20 cellular contexts compared by ENCODE assay signal in the genomic region with DNA sequence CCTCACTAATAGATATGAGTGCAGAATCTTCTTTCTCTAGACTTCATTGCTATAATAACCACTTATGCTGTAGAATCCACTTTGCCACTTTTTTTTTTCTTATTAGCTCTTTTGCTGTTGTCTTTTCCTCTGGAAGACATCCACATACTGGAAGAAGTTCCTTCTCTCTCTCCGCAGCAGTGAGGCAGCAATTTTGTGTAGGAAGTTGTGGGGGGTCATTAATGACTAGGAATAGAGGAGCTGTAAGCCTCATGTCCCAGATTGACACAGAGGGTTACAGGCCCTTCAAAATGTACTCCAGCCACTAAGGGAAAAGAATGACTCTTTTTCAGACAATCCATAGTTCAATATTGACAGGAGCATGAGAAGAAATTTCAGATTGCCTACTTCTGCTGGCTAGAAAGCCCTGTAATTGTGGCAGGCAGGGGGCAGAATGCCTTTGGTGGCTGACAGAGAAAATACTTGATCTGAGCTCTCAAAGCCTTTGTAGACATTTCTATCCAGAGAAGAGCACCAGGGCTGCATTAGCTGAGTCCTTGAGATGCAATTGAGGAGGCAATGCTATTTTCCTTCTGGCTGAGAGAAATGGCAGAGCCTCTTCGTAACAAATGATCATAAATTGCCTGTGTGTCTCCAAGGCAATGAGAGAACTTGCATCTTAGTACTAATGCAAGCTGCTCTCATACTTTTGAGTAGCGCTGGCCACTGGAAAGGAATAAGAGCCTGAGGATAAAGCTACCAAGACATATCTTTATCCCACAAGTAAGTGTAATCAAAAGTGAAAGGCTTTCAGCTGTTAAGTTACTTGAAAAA.
DNase-seq lines count a peak whose midpoint lies in the region; ATAC-seq and TF ChIP-seq lines count a peak whose summit lies in the region.
"Had no signal": no experiment of that assay in that cellular context is flagged by ENCODE, and none has a peak within 500 bp of the region (broad histone marks: within the 10 kb centered on the region; RNA-seq: fewer than 3 reads in every experiment).

No MANE protein-coding gene starts in this region.

- 60% methylated on average over 3 of the region's 3 CpGs for WGBS in right lobe of liver (ENCODE audit: insufficient coverage, low coverage, low lambda C conversion rate, missing lambda C conversion rate)
- 80% methylated on average over 3 of the region's 3 CpGs for WGBS in suprapubic skin

- H3K36me3 Mint-ChIP-seq in Calu3 (ENCODE audit: insufficient read depth, unreplicated experiment) = no peaks in the 10 kb centered on the region
- H3K36me3 Mint-ChIP-seq: CD8-positive, alpha-beta T cell; IgD-negative memory B cell had no signal

- H3K9me3 Mint-ChIP-seq in Calu3 (ENCODE audit: low read depth, unreplicated experiment) = no peaks in the 10 kb centered on the region

- no peak for TF ChIP-seq EP300 in suprapubic skin (IDR thresholded peaks at IDR 0.05)

- intact Hi-C loops in left ventricle myocardium inferior (cut with micrococcal nuclease) (no loop called here), left ventricle myocardium superior (cut with micrococcal nuclease) (no loop called here), right lobe of liver (cut with DNase I) (no loop called here), Calu3 (cut with micrococcal nuclease; ENCODE audit: unreplicated experiment) (no loop called here)

- TF ChIP-seq CTCF in left ventricle myocardium inferior (IDR thresholded peaks at IDR 0.05; ENCODE audit: borderline replicate concordance) (no peak), right lobe of liver (IDR thresholded peaks at IDR 0.05) (peak in 2 of 4 donors; percentile 16 to 31), suprapubic skin (IDR thresholded peaks at IDR 0.05) (no peak), Calu3 (IDR thresholded peaks at IDR 0.05; ENCODE audit: unreplicated experiment) (no peak)

- H3K36me3 ChIP-seq in left ventricle myocardium inferior (no peaks in the 10 kb centered on the region), right lobe of liver (no peaks in the 10 kb centered on the region), suprapubic skin (no peaks in the 10 kb centered on the region)

- H3K4me1 ChIP-seq in left ventricle myocardium inferior = no peaks in the 10 kb centered on the region
- H3K4me1 ChIP-seq in right lobe of liver = peaks cover 0 to 4% (median 0%) of the 10 kb centered on the region in 4 donors
- no peaks in the 10 kb centered on the region for H3K4me1 ChIP-seq in suprapubic skin

- H3K4me3 Mint-ChIP-seq in Calu3 (ENCODE audit: low read depth, unreplicated experiment) = no peak overlapping the region
- H3K4me3 Mint-ChIP-seq: CD8-positive, alpha-beta T cell; IgD-negative memory B cell had no signal

- H3K27ac ChIP-seq in left ventricle myocardium inferior (replicated peaks) = peak overlapping the region; percentile 19
- peak overlapping the region; percentile 9 for H3K27ac ChIP-seq in caudate nucleus (ENCODE audit: low read depth, low read length)
- H3K27ac ChIP-seq in right lobe of liver = no peak overlapping the region
- H3K27ac ChIP-seq in suprapubic skin = peak overlapping the region; percentile 40
- H3K27ac ChIP-seq: RWPE1 had no signal

- H3K4me3 ChIP-seq in left ventricle myocardium inferior (no peak overlapping the region), right lobe of liver (no peak overlapping the region), suprapubic skin (no peak overlapping the region)
- H3K4me3 ChIP-seq: GM12878 had no signal

- H3K27ac Mint-ChIP-seq in Calu3 (ENCODE audit: unreplicated experiment) = no peak overlapping the region
- H3K27ac Mint-ChIP-seq: CD8-positive, alpha-beta T cell; IgD-negative memory B cell had no signal

- H3K27me3 Mint-ChIP-seq in Calu3 (ENCODE audit: unreplicated experiment) = no peaks in the 10 kb centered on the region
- H3K27me3 Mint-ChIP-seq: IgD-negative memory B cell had no signal

- TF ChIP-seq POLR2A in right lobe of liver (IDR thresholded peaks at IDR 0.05) (no peak), suprapubic skin (IDR thresholded peaks at IDR 0.05) (no peak)

- ATAC-seq in left ventricle myocardium superior = no peak
- ATAC-seq in right lobe of liver = peak in 3 of 4 donors; percentile 47 to 62 (median 54)
- ATAC-seq in stimulated activated naive CD8-positive, alpha-beta T cell treated with anti-CD3 and anti-CD28 coated beads, Interleukin-15, Interleukin-2, amounts not matched to agents 100 U/mL and 50 U/mL, for 24 hours = no peak
- ATAC-seq: CD8-positive, alpha-beta T cell; GM12878 had no signal

- no TSS peak for BruUV-seq in Calu3 (replicated peaks; lab: Mats Ljungman, UMichigan)

- H3K4me1 Mint-ChIP-seq in Calu3 (ENCODE audit: low read depth, unreplicated experiment) = no peaks in the 10 kb centered on the region
- H3K4me1 Mint-ChIP-seq: IgD-negative memory B cell had no signal

- DNase-seq in left ventricle myocardium inferior = no peak
- DNase-seq in left ventricle myocardium superior = no peak
- peak in 2 of 61 donors; percentile 10 to 14 for DNase-seq in caudate nucleus (lab: John Stamatoyannopoulos, UW)
- no peak for DNase-seq in right lobe of liver
- DNase-seq in suprapubic skin (ENCODE audit: low spot score in 2 of 2) = no peak
- DNase-seq in stimulated activated naive CD8-positive, alpha-beta T cell treated with anti-CD3 and anti-CD28 coated beads, Interleukin-15, Interleukin-2, amounts not matched to agents 100 U/mL and 50 U/mL, for 24 hours = no peak
- no peak for DNase-seq in Calu3
- DNase-seq in ecto neural progenitor cell (ENCODE audit: low spot score) = no peak
- DNase-seq: 8988T; CD8-positive, alpha-beta T cell; DND-41; Kasumi-1; MM.1S; NCI-H1105; NCI-H1694 treated with DMSO at 0.1 percent for 48 hours; NCI-H2107; NCI-H526 treated with DMSO at 0.1 percent for 48 hours had no signal

- H3K27me3 ChIP-seq in left ventricle myocardium inferior (ENCODE audit: low read depth) (no peaks in the 10 kb centered on the region), right lobe of liver (no peaks in the 10 kb centered on the region), suprapubic skin (no peaks in the 10 kb centered on the region)

- CTCF ChIA-PET in Calu3 (lab: Charles Lee) = interaction anchor here (0.6 kb wide), 1 partner anchor 12 kb away, joined by 3 read pairs; no protein-coding TSS in a partner anchor

- H3K9me3 ChIP-seq in left ventricle myocardium inferior (replicated peaks) (no peaks in the 10 kb centered on the region), right lobe of liver (no peaks in the 10 kb centered on the region), suprapubic skin (no peaks in the 10 kb centered on the region)

Comparison
In these comparisons a context has a peak if more than half of its experiments do, and no peak if none do; other contexts are left out.
1. H3K27ac ChIP-seq: peak in left ventricle myocardium inferior (single experiment), caudate nucleus (single experiment) and suprapubic skin (single experiment); none in right lobe of liver (0 of 3).
2. ATAC-seq: peak in right lobe of liver (3 of 4); none in left ventricle myocardium superior (single experiment) and stimulated activated naive CD8-positive, alpha-beta T cell treated with anti-CD3 and anti-CD28 coated beads, Interleukin-15, Interleukin-2, amounts not matched to agents 100 U/mL and 50 U/mL, for 24 hours (single experiment).